ENCODE assay signal across 1 cellular context in genomic region chr9:129688285-129689043, GRCh38.
TF ChIP-seq lines count a peak whose summit lies in the region.

No MANE protein-coding gene starts in this region.

TF ChIP-seq in GM23338, 12 proteins besides CTCF, POLR2A, EP300 and RAD21 (continued from another document):
- no peak for TF ChIP-seq ZNF462 (CRISPR knock-in tag; IDR thresholded peaks at IDR 0.05)
- no peak for TF ChIP-seq REST (IDR thresholded peaks at IDR 0.05; ENCODE audit: unreplicated experiment)
- no peak for TF ChIP-seq NANOG (IDR thresholded peaks at IDR 0.05; ENCODE audit: borderline replicate concordance)
- TF ChIP-seq STAT1 (IDR thresholded peaks at IDR 0.05; ENCODE audit: unreplicated experiment) = no peak
- no peak for TF ChIP-seq EZH2phosphoT487 (IDR thresholded peaks at IDR 0.05; ENCODE audit: unreplicated experiment)
- no peak for TF ChIP-seq ETS1 (IDR thresholded peaks at IDR 0.05)
- TF ChIP-seq CREB1 (CRISPR knock-in tag; IDR thresholded peaks at IDR 0.05; ENCODE audit: low read depth) = no peak
